In the genomic region with DNA sequence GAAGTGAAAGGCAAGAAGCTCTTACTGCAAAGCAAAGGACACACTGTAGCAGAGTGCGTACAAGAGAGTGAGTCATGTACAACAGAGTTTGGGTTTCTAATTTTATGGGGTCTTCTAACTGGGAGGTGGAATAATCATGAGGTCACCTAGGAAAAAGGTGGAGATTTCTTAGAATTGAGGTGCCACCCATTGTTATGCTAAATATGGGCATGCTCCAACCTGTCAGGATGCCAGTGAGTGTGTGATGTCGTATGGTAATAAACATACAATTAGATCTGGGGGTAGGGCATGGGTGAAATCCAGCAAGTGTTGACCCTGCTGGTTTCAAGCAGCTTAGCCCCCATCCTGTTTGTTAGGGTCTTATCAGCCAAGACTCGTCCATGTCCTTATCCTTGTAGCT, we compare ENCODE assay signal across 21 cellular contexts. TPM values are rescaled to one million over a fixed set of nuclear protein-coding genes. Genes with fewer than 3 reads are reported as not detected.
A peak's percentile ranks its signal among the peaks of the same experiment; 100 is the strongest.
DNase-seq lines count a peak whose midpoint lies in the region; ATAC-seq and TF ChIP-seq lines count a peak whose summit lies in the region.
"Had no signal": no experiment of that assay in that cellular context is flagged by ENCODE, and none has a peak within 500 bp of the region (broad histone marks: within the 10 kb centered on the region; RNA-seq: fewer than 3 reads in every experiment).

No MANE protein-coding gene starts in this region.

- DNase-seq in Caki2 (ENCODE audit: low read depth) (peak; percentile 38), NCI-H146 treated with DMSO at 0.1 percent for 48 hours (lab: John Stamatoyannopoulos, UW; ENCODE audit: unreplicated experiment) (peak; percentile 11), colonic mucosa (no peak), mucosa of descending colon (peak in 1 of 3 donors; percentile 46), Karpas-422 (no peak), erythroblast (lab: John Stamatoyannopoulos, UW) (no peak), KBM-7 (no peak)
- no peak for DNase-seq in stimulated activated CD4-positive, alpha-beta T cell treated with anti-CD3 and anti-CD28 coated beads, Interleukin-2, amount 100 ng/mL, for 24 hours
- DNase-seq: CD4-positive, alpha-beta memory T cell; GM23248; MM.1S; NCI-H1092 treated with DMSO at 0.1 percent for 48 hours; NCI-H1694 treated with DMSO at 0.1 percent for 48 hours; NCI-H2107; NCI-H2227 treated with DMSO at 0.1 percent for 48 hours; NCI-H510A treated with DMSO at 0.1 percent for 48 hours; Peyer's patch; SW 1271 had no signal

- H3K27me3 ChIP-seq in colonic mucosa (no peaks in the 10 kb centered on the region), Karpas-422 (ENCODE audit: low read length) (no peaks in the 10 kb centered on the region)
- H3K27me3 ChIP-seq: Peyer's patch had no signal

- H3K9ac ChIP-seq in colonic mucosa (ENCODE audit: low read depth in 2 of 2, low read length in 2 of 2) (no peak overlapping the region), Karpas-422 (ENCODE audit: low read length) (no peak overlapping the region)
- H3K9ac ChIP-seq: GM23248 had no signal

- no peak overlapping the region for H3K4me3 ChIP-seq in colonic mucosa
- H3K4me3 ChIP-seq in mucosa of descending colon = no peak overlapping the region
- H3K4me3 ChIP-seq in Karpas-422 (ENCODE audit: low read length) = no peak overlapping the region
- H3K4me3 ChIP-seq: A549, GM23248, Peyer's patch had no signal

- intact Hi-C loops in colonic mucosa (cut with DNase I) = no loop called here
- intact Hi-C loops in mucosa of descending colon (cut with DNase I, micrococcal nuclease) = no loop called here

- no peak for TF ChIP-seq POLR2A in erythroblast (IDR thresholded peaks at IDR 0.05; ENCODE audit: low read length)

- H3K9me3 ChIP-seq in colonic mucosa (no peaks in the 10 kb centered on the region), mucosa of descending colon (no peaks in the 10 kb centered on the region), Karpas-422 (ENCODE audit: low read length) (no peaks in the 10 kb centered on the region)
- H3K9me3 ChIP-seq: A549, Peyer's patch had no signal

- H3K27ac ChIP-seq in colonic mucosa (peak overlapping the region; percentile 25), Karpas-422 (ENCODE audit: low read length) (no peak overlapping the region)
- H3K27ac ChIP-seq: A549, GM23248, Peyer's patch had no signal

- no peaks in the 10 kb centered on the region for H3K79me2 ChIP-seq in Karpas-422 (ENCODE audit: low read length)

- H3K4me1 ChIP-seq in colonic mucosa = no peaks in the 10 kb centered on the region
- peaks cover 5% of the 10 kb centered on the region for H3K4me1 ChIP-seq in mucosa of descending colon (ENCODE audit: low read depth)
- H3K4me1 ChIP-seq in Karpas-422 (ENCODE audit: low read length) = 0 out of 2 replicates have a peak, but pooled peaks cover 3% of the 10 kb centered on the region
- H3K4me1 ChIP-seq: A549, Peyer's patch had no signal

- H3K36me3 ChIP-seq in colonic mucosa = no peaks in the 10 kb centered on the region
- no peaks in the 10 kb centered on the region for H3K36me3 ChIP-seq in mucosa of descending colon (ENCODE audit: low read depth)
- H3K36me3 ChIP-seq in Karpas-422 (ENCODE audit: insufficient read depth, low read length) = no peaks in the 10 kb centered on the region
- H3K36me3 ChIP-seq: Peyer's patch had no signal

- no peaks in the 10 kb centered on the region for H3K9me2 ChIP-seq in Karpas-422 (replicated peaks; ENCODE audit: insufficient read depth, low read length)

- in situ Hi-C loops in Caki2 (cut with HindIII; ENCODE audit: low pct_unique_long_range_greater_than_20kb, low sequenced_read_pairs) (no loop called here), KBM-7 (cut with MboI; ENCODE audit: low pct_unique_long_range_greater_than_20kb, low sequenced_read_pairs) (no loop called here)

- H3K4me2 ChIP-seq in Karpas-422 (ENCODE audit: low read depth, low read length, poor library complexity, severe bottlenecking) = no peak overlapping the region
- H3K4me2 ChIP-seq: A549 had no signal

- H4K20me1 ChIP-seq in Karpas-422 (ENCODE audit: insufficient read depth, low read depth, low read length) = no peaks in the 10 kb centered on the region

- no peak for TF ChIP-seq CTCF in colonic mucosa (IDR thresholded peaks at IDR 0.05)
- no peak for TF ChIP-seq CTCF in mucosa of descending colon (IDR thresholded peaks at IDR 0.05)

- no peak overlapping the region for H2AFZ ChIP-seq in Karpas-422 (ENCODE audit: low read length)
- H2AFZ ChIP-seq: GM23248 had no signal

- ATAC-seq in mucosa of descending colon = peak; percentile 67
- ATAC-seq: A549, Right ventricle myocardium inferior had no signal

RNA-seq across cellular contexts. Expression of a gene that starts 46.6 kb away (rescaled TPM):
- not detected in 2 replicates for total RNA-seq in Caki2 (2014; rRNA removed; shearing (Covaris generic); ENCODE audit: low replicate concordance)
- total RNA-seq in colonic mucosa (under 1 TPM in 1 of 2 donors, not detected in 1; 0.47 TPM), mucosa of descending colon (not detected)
- total RNA-seq in Karpas-422 (2014; rRNA removed; shearing (Covaris generic); ENCODE audit: low replicate concordance) = not detected in 2 replicates
- total RNA-seq: CD4-positive, alpha-beta memory T cell; GM23248; LHCN-M2; Peyer's patch; Right ventricle myocardium inferior had no signal

Comparison
In these comparisons a context has a peak if more than half of its experiments do, and no peak if none do; other contexts are left out.
1. DNase-seq: peak in Caki2 (single experiment) and NCI-H146 treated with DMSO at 0.1 percent for 48 hours (single experiment); none in colonic mucosa (single experiment), Karpas-422 (single experiment), erythroblast (0 of 2), stimulated activated CD4-positive, alpha-beta T cell treated with anti-CD3 and anti-CD28 coated beads, Interleukin-2, amount 100 ng/mL, for 24 hours (0 of 2) and KBM-7 (single experiment).